9 cellular contexts compared by ENCODE assay signal in genomic region chr1:20430355-20431290, GRCh38. TPM values are rescaled to one million over a fixed set of nuclear protein-coding genes. Genes with fewer than 3 reads are reported as not detected.
DNase-seq lines count a peak whose midpoint lies in the region; ATAC-seq lines count a peak whose summit lies in the region.
"Had no signal": no experiment of that assay in that cellular context is flagged by ENCODE, and none has a peak within 500 bp of the region (broad histone marks: within the 10 kb centered on the region; RNA-seq: fewer than 3 reads in every experiment).

No MANE protein-coding gene starts in this region.

- no peaks in the 10 kb centered on the region for H3K36me3 Mint-ChIP-seq in activated naive CD8-positive, alpha-beta T cell treated with anti-CD3 and anti-CD28 coated beads, Interleukin-2, amount 10 ng/mL, durations not matched to agents 7 days and 5 days
- H3K36me3 Mint-ChIP-seq: activated naive CD8-positive, alpha-beta T cell had no signal

- H3K4me1 Mint-ChIP-seq in activated naive CD8-positive, alpha-beta T cell treated with anti-CD3 and anti-CD28 coated beads, Interleukin-2, amount 10 ng/mL, durations not matched to agents 7 days and 5 days, result peaks cover 5% of the 10 kb centered on the region

- no peak overlapping the region for H3K4me3 Mint-ChIP-seq in activated naive CD8-positive, alpha-beta T cell treated with anti-CD3 and anti-CD28 coated beads, Interleukin-2, amount 10 ng/mL, durations not matched to agents 7 days and 5 days
- H3K4me3 Mint-ChIP-seq: activated naive CD8-positive, alpha-beta T cell had no signal

- H3K27me3 Mint-ChIP-seq in activated naive CD8-positive, alpha-beta T cell treated with anti-CD3 and anti-CD28 coated beads, Interleukin-2, amount 10 ng/mL, durations not matched to agents 7 days and 5 days, result peaks cover 37% of the 10 kb centered on the region

- ATAC-seq in activated naive CD8-positive, alpha-beta T cell treated with anti-CD3 and anti-CD28 coated beads, Interleukin-2, amount 10 ng/mL, durations not matched to agents 7 days and 5 days (ENCODE audit: low read depth), result no peak
- no peak for ATAC-seq in HG03139 (IDR thresholded peaks at IDR 0.05; ENCODE audit: unreplicated experiment)
- ATAC-seq in GM18868 (IDR thresholded peaks at IDR 0.05; ENCODE audit: unreplicated experiment), result no peak

- DNase-seq in NCI-H524 (lab: John Stamatoyannopoulos, UW) (peak; percentile 8 to 63), NCI-H524 treated with DMSO at 0.1 percent for 48 hours (lab: John Stamatoyannopoulos, UW) (no peak), OCI-M1 (lab: John Stamatoyannopoulos, UW) (peak; percentile 49), islet precursor cell (peak; percentile 78)
- peak; percentile 60 for DNase-seq in activated naive CD8-positive, alpha-beta T cell treated with anti-CD3 and anti-CD28 coated beads, Interleukin-2, amount 10 ng/mL, durations not matched to agents 7 days and 5 days
- DNase-seq in stimulated activated CD4-positive, alpha-beta T cell treated with anti-CD3 and anti-CD28 coated beads, Interleukin-4, amount 100 ng/mL, for 48 hours (ENCODE audit: low read depth in 2 of 2), result peak; percentile 28 to 55

- POLR2A ChIA-PET in activated naive CD8-positive, alpha-beta T cell treated with anti-CD3 and anti-CD28 coated beads, Interleukin-2, amount 10 ng/mL, durations not matched to agents 7 days and 5 days (lab: Charles Lee), result no interaction called here

- no peak overlapping the region for H3K27ac Mint-ChIP-seq in activated naive CD8-positive, alpha-beta T cell treated with anti-CD3 and anti-CD28 coated beads, Interleukin-2, amount 10 ng/mL, durations not matched to agents 7 days and 5 days
- H3K27ac Mint-ChIP-seq: activated naive CD8-positive, alpha-beta T cell had no signal

- no peaks in the 10 kb centered on the region for H3K9me3 Mint-ChIP-seq in activated naive CD8-positive, alpha-beta T cell treated with anti-CD3 and anti-CD28 coated beads, Interleukin-2, amount 10 ng/mL, durations not matched to agents 7 days and 5 days

RNA-seq across cellular contexts. Expression of gene CAMK2N1, which starts 55.4 kb away (rescaled TPM):
- total RNA-seq in activated naive CD8-positive, alpha-beta T cell treated with anti-CD3 and anti-CD28 coated beads, Interleukin-2, amount 10 ng/mL, durations not matched to agents 7 days and 5 days, result 1 to 10 TPM; 2.8 to 3.0 TPM
